In genomic region chr2:73175663-73176204, GRCh38 we compare ENCODE assay signal across 9 cellular contexts. TPM values are rescaled to one million over a fixed set of nuclear protein-coding genes. Genes with fewer than 3 reads are reported as not detected.
DNase-seq lines count a peak whose midpoint lies in the region; ATAC-seq lines count a peak whose summit lies in the region.
"Had no signal": no experiment of that assay in that cellular context is flagged by ENCODE, and none has a peak within 500 bp of the region (broad histone marks: within the 10 kb centered on the region; RNA-seq: fewer than 3 reads in every experiment).

No MANE protein-coding gene starts in this region.

- POLR2A ChIA-PET in activated CD4-positive, alpha-beta T cell treated with anti-CD3 and anti-CD28 coated beads, Interleukin-2, amount 10 ng/mL, durations not matched to agents 7 days and 5 days (lab: Charles Lee) = no interaction called here

- no peaks in the 10 kb centered on the region for H3K9me3 Mint-ChIP-seq in activated CD4-positive, alpha-beta T cell treated with anti-CD3 and anti-CD28 coated beads, Interleukin-2, amount 10 ng/mL, durations not matched to agents 7 days and 5 days

- ATAC-seq in GM21576 (IDR thresholded peaks at IDR 0.05; ENCODE audit: unreplicated experiment) (no peak), HG03097 (IDR thresholded peaks at IDR 0.05; ENCODE audit: low FRiP score, unreplicated experiment) (no peak)

- peaks cover 63% of the 10 kb centered on the region for H3K27me3 Mint-ChIP-seq in activated CD4-positive, alpha-beta T cell treated with anti-CD3 and anti-CD28 coated beads, Interleukin-2, amount 10 ng/mL, durations not matched to agents 7 days and 5 days

- no peak overlapping the region for H3K27ac Mint-ChIP-seq in activated CD4-positive, alpha-beta T cell treated with anti-CD3 and anti-CD28 coated beads, Interleukin-2, amount 10 ng/mL, durations not matched to agents 7 days and 5 days

- peaks cover 15% of the 10 kb centered on the region for H3K4me1 Mint-ChIP-seq in activated CD4-positive, alpha-beta T cell treated with anti-CD3 and anti-CD28 coated beads, Interleukin-2, amount 10 ng/mL, durations not matched to agents 7 days and 5 days

- H3K4me3 Mint-ChIP-seq in activated CD4-positive, alpha-beta T cell treated with anti-CD3 and anti-CD28 coated beads, Interleukin-2, amount 10 ng/mL, durations not matched to agents 7 days and 5 days = peak overlapping the region; percentile 77

- CTCF ChIA-PET in activated CD4-positive, alpha-beta T cell treated with anti-CD3 and anti-CD28 coated beads, Interleukin-2, amount 10 ng/mL, durations not matched to agents 7 days and 5 days (lab: Charles Lee) = interaction anchor here (1.0 to 2.9 kb wide), 9 partner anchors 15 to 283 kb away, joined by 3 to 33 read pairs (median 8); no protein-coding TSS in a partner anchor

- DNase-seq in GM04504 (ENCODE audit: low read depth) = peak; percentile 5
- peak; percentile 13 for DNase-seq in NCI-H1092 (lab: John Stamatoyannopoulos, UW)
- peak; percentile 72 for DNase-seq in activated CD4-positive, alpha-beta T cell treated with anti-CD3 and anti-CD28 coated beads, Interleukin-2, amount 10 ng/mL, durations not matched to agents 7 days and 5 days
- DNase-seq in dedifferentiated amniotic fluid mesenchymal stem cell (ENCODE audit: extremely low spot score) = peak; percentile 27
- DNase-seq in left kidney (ENCODE audit: low read depth, low spot score) = peak; percentile 87
- DNase-seq in stimulated activated CD4-positive, alpha-beta T cell treated with anti-CD3 and anti-CD28 coated beads, Interleukin-2, amount 100 ng/mL, for 24 hours = peak; percentile 72 to 81

- H3K36me3 Mint-ChIP-seq in activated CD4-positive, alpha-beta T cell treated with anti-CD3 and anti-CD28 coated beads, Interleukin-2, amount 10 ng/mL, durations not matched to agents 7 days and 5 days (ENCODE audit: low read depth) = no peaks in the 10 kb centered on the region

RNA-seq across cellular contexts. Expression of gene NOTO, which starts 26.6 kb away (rescaled TPM):
- total RNA-seq in activated CD4-positive, alpha-beta T cell treated with anti-CD3 and anti-CD28 coated beads, Interleukin-2, amount 10 ng/mL, durations not matched to agents 7 days and 5 days = not detected
- total RNA-seq: activated CD8-positive, alpha-beta memory T cell treated with anti-CD3 and anti-CD28 coated beads for 36 hours had no signal

RNA-seq across cellular contexts. Expression of gene SMYD5, which starts 38.3 kb away (rescaled TPM):
- 10 to 100 TPM; 13.6 to 16.5 TPM for total RNA-seq in activated CD4-positive, alpha-beta T cell treated with anti-CD3 and anti-CD28 coated beads, Interleukin-2, amount 10 ng/mL, durations not matched to agents 7 days and 5 days

RNA-seq across cellular contexts. Expression of gene PRADC1, which starts 57.3 kb away (rescaled TPM):
- 10 to 100 TPM; 12.5 to 13.7 TPM for total RNA-seq in activated CD4-positive, alpha-beta T cell treated with anti-CD3 and anti-CD28 coated beads, Interleukin-2, amount 10 ng/mL, durations not matched to agents 7 days and 5 days

RNA-seq across cellular contexts. Expression of gene CCT7, which starts 58.4 kb away (rescaled TPM):
- total RNA-seq in activated CD4-positive, alpha-beta T cell treated with anti-CD3 and anti-CD28 coated beads, Interleukin-2, amount 10 ng/mL, durations not matched to agents 7 days and 5 days = 100 to 1,000 TPM; 281 to 310 TPM

Comparison
In these comparisons a context has a peak if more than half of its experiments do, and no peak if none do; other contexts are left out.
1. DNase-seq: peak in every context shown above with its lines; median percentile 87 in left kidney; 76 in stimulated activated CD4-positive, alpha-beta T cell treated with anti-CD3 and anti-CD28 coated beads, Interleukin-2, amount 100 ng/mL, for 24 hours; 72 in activated CD4-positive, alpha-beta T cell treated with anti-CD3 and anti-CD28 coated beads, Interleukin-2, amount 10 ng/mL, durations not matched to agents 7 days and 5 days; 27 in dedifferentiated amniotic fluid mesenchymal stem cell; 13 in NCI-H1092; 5 in GM04504.